5 cellular contexts compared by ENCODE assay signal in genomic region chr13:65932013-65932412, GRCh38.
"Had no signal": no experiment of that assay in that cellular context is flagged by ENCODE, and none has a peak within 500 bp of the region (broad histone marks: within the 10 kb centered on the region; RNA-seq: fewer than 3 reads in every experiment).

No MANE protein-coding gene starts in this region.

- H3K27ac Mint-ChIP-seq: IgD-negative memory B cell had no signal

- H3K4me3 ChIP-seq: K562 had no signal

- H3K27me3 Mint-ChIP-seq: IgD-negative memory B cell had no signal

- H3K27ac ChIP-seq: HL-60 had no signal

- H3K4me3 Mint-ChIP-seq: IgD-negative memory B cell had no signal

- DNase-seq: IMR-90 had no signal

- ATAC-seq: HepG2, K562 had no signal

- H3K4me1 Mint-ChIP-seq: IgD-negative memory B cell had no signal

- H3K36me3 Mint-ChIP-seq: IgD-negative memory B cell had no signal
